In genomic region chr17:4584125-4584834, GRCh38 we compare ENCODE assay signal across 1 cellular context.
A peak's percentile ranks its signal among the peaks of the same experiment; 100 is the strongest.
TF ChIP-seq lines count a peak whose summit lies in the region.

Gene SMTNL2 (plus strand): TSS chr17:4584529. CDS start chr17:4584606, 77 bp downstream.

TF ChIP-seq in HEK293, 187 proteins besides CTCF, POLR2A, EP300 and RAD21 (continued from another document and continues in another):
- peak; percentile 82 for TF ChIP-seq PRDM10 (tag by site-specific recombination; IDR thresholded peaks at IDR 0.05)
- no peak for TF ChIP-seq ZBTB21 (tag by site-specific recombination; IDR thresholded peaks at IDR 0.05)
- peak; percentile 60 for TF ChIP-seq WT1 (tag by site-specific recombination; IDR thresholded peaks at IDR 0.05)
- no peak for TF ChIP-seq ZBTB11 (tag by site-specific recombination; conservative IDR thresholded peaks at IDR 0.05; ENCODE audit: low read depth)
- TF ChIP-seq ZNF221 (tag by site-specific recombination; IDR thresholded peaks at IDR 0.05; ENCODE audit: borderline replicate concordance): no peak
- TF ChIP-seq OSR2 (tag by site-specific recombination; IDR thresholded peaks at IDR 0.05): no peak
- TF ChIP-seq ZNF10 (tag by site-specific recombination; IDR thresholded peaks at IDR 0.05): no peak
- TF ChIP-seq ZNF768 (tag by site-specific recombination; IDR thresholded peaks at IDR 0.05): no peak
- TF ChIP-seq ZNF585B (tag by site-specific recombination; IDR thresholded peaks at IDR 0.05): no peak
- TF ChIP-seq SCRT2 (tag by site-specific recombination; IDR thresholded peaks at IDR 0.05): no peak; the same call in 1 of the 2 replicates
- TF ChIP-seq ZNF449 (tag by site-specific recombination; IDR thresholded peaks at IDR 0.05): no peak
- TF ChIP-seq ZNF214 (tag by site-specific recombination; IDR thresholded peaks at IDR 0.05; ENCODE audit: borderline replicate concordance): no peak
- TF ChIP-seq ZXDB (tag by site-specific recombination; IDR thresholded peaks at IDR 0.05): no peak
- peak; percentile 94 for TF ChIP-seq GLIS1 (tag by site-specific recombination; IDR thresholded peaks at IDR 0.05)
- TF ChIP-seq ZNF596 (tag by site-specific recombination; IDR thresholded peaks at IDR 0.05): no peak
- no peak for TF ChIP-seq ZNF624 (tag by site-specific recombination; IDR thresholded peaks at IDR 0.05)
- TF ChIP-seq ZNF692 (tag by site-specific recombination; IDR thresholded peaks at IDR 0.05): peak; percentile 85
- TF ChIP-seq HOXC10 (CRISPR knock-in tag; IDR thresholded peaks at IDR 0.05): no peak
- no peak for TF ChIP-seq ZNF623 (tag by site-specific recombination; IDR thresholded peaks at IDR 0.05)
- no peak for TF ChIP-seq ZBTB1 (tag by site-specific recombination; IDR thresholded peaks at IDR 0.05)
- no peak for TF ChIP-seq ZNF776 (tag by site-specific recombination; IDR thresholded peaks at IDR 0.05; ENCODE audit: borderline replicate concordance)
- TF ChIP-seq YY1 (tag by site-specific recombination; IDR thresholded peaks at IDR 0.05): peak; percentile 13; the same call in 1 of the 2 replicates
- no peak for TF ChIP-seq ZNF404 (tag by site-specific recombination; IDR thresholded peaks at IDR 0.05)
- TF ChIP-seq ZBTB6 (tag by site-specific recombination; IDR thresholded peaks at IDR 0.05): peak; percentile 36
- TF ChIP-seq PRDM1 (tag by site-specific recombination; IDR thresholded peaks at IDR 0.05): no peak
- peak; percentile 77 for TF ChIP-seq ZFP69B (tag by site-specific recombination; IDR thresholded peaks at IDR 0.05)
- no peak for TF ChIP-seq ZNF132 (tag by site-specific recombination; IDR thresholded peaks at IDR 0.05; ENCODE audit: borderline replicate concordance)
- TF ChIP-seq ZBTB20 (tag by site-specific recombination; IDR thresholded peaks at IDR 0.05): peak; percentile 79
- no peak for TF ChIP-seq HOXD13 (CRISPR knock-in tag; IDR thresholded peaks at IDR 0.05; ENCODE audit: borderline replicate concordance)
- TF ChIP-seq ZIC2 (tag by site-specific recombination; IDR thresholded peaks at IDR 0.05): peak; percentile 67
- TF ChIP-seq ZNF544 (tag by site-specific recombination; IDR thresholded peaks at IDR 0.05): no peak
- no peak for TF ChIP-seq ZNF211 (tag by site-specific recombination; IDR thresholded peaks at IDR 0.05; ENCODE audit: low read depth)
- no peak for TF ChIP-seq ZNF555 (tag by site-specific recombination; conservative IDR thresholded peaks at IDR 0.05)
- TF ChIP-seq ZNF239 (tag by site-specific recombination; IDR thresholded peaks at IDR 0.05): no peak
- peak; percentile 25; the same call in 1 of the 2 replicates for TF ChIP-seq EGR2 (tag by site-specific recombination; IDR thresholded peaks at IDR 0.05; ENCODE audit: low read depth)
- TF ChIP-seq ZNF529 (tag by site-specific recombination; IDR thresholded peaks at IDR 0.05; ENCODE audit: insufficient replicate concordance): no peak
- TF ChIP-seq KLF1 (tag by site-specific recombination; IDR thresholded peaks at IDR 0.05): 0 out of 2 replicates have a peak, but pooled peaks have one; percentile 32
- TF ChIP-seq ZNF280C (tag by site-specific recombination; IDR thresholded peaks at IDR 0.05): no peak
- peak; percentile 70 for TF ChIP-seq ZNF341 (tag by site-specific recombination; IDR thresholded peaks at IDR 0.05; ENCODE audit: low read depth)
- TF ChIP-seq ZNF148 (tag by site-specific recombination; IDR thresholded peaks at IDR 0.05; ENCODE audit: borderline replicate concordance): no peak
- no peak for TF ChIP-seq ZNF664 (tag by site-specific recombination; IDR thresholded peaks at IDR 0.05)
- peak; percentile 72 for TF ChIP-seq ZEB2 (tag by site-specific recombination; IDR thresholded peaks at IDR 0.05)
- TF ChIP-seq SP2 (tag by site-specific recombination; IDR thresholded peaks at IDR 0.05): peak; percentile 48
- TF ChIP-seq ZNF792 (tag by site-specific recombination; IDR thresholded peaks at IDR 0.05): no peak
- no peak for TF ChIP-seq BCL11B (tag by site-specific recombination; IDR thresholded peaks at IDR 0.05; ENCODE audit: low read depth)
- no peak for TF ChIP-seq ZNF548 (tag by site-specific recombination; IDR thresholded peaks at IDR 0.05)
- no peak for TF ChIP-seq ZNF274 (IDR thresholded peaks at IDR 0.05; ENCODE audit: low read length)
- TF ChIP-seq ZNF274 (tag by site-specific recombination; IDR thresholded peaks at IDR 0.05; ENCODE audit: borderline replicate concordance): no peak
- peak; percentile 66 for TF ChIP-seq ZFHX2 (tag by site-specific recombination; conservative IDR thresholded peaks at IDR 0.05)
- no peak for TF ChIP-seq YY2 (tag by site-specific recombination; IDR thresholded peaks at IDR 0.05)
- no peak for TF ChIP-seq ZNF488 (tag by site-specific recombination; IDR thresholded peaks at IDR 0.05)
